In the genomic region with DNA sequence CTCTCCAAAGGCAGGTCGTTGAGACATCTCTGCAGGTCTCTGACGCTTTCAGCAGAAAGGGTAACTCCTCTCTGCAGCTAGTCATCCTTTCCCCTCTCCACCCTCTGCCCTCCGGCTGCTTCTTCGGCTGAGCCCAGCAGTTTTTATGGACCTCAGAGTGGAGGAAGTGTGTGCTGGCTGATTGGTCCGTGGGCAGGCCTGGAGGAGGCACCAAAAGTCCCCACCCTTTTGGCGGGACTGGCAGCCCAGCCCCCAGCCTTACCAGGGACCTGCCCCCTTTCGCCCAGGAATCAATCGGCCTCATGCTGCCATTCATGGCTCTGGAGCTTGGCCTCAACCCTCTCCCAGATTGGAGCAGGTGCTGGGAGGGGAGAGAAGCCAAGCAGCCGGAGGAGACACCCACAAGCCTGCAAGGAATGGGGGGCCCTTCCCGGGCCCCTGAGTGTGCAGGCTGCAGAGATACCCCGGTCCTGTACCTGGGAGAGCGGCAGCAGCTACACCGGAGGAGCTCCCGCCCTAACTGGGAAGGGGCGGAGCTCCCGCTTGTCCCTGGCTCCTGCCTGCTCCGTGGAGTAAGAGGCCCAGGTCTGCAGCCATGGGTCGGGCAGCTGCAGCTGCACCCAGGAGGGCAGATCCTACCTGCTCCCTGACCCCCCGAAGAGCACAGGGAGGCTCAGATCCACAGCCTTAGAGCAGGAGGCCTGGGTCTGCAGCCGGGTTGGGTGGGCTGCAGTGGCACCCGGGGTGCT, we compare ENCODE assay signal across 37 cellular contexts.
DNase-seq lines count a peak whose midpoint lies in the region; ATAC-seq, FAIRE-seq and TF ChIP-seq lines count a peak whose summit lies in the region.
"Had no signal": no experiment of that assay in that cellular context is flagged by ENCODE, and none has a peak within 500 bp of the region (broad histone marks: within the 10 kb centered on the region; RNA-seq: fewer than 3 reads in every experiment).

No MANE protein-coding gene starts in this region.

- H3K36me3 ChIP-seq in K562 (ENCODE audit: control insufficient read depth, insufficient read depth, low read length) = no peaks in the 10 kb centered on the region
- no peaks in the 10 kb centered on the region for H3K36me3 ChIP-seq in mesenchymal stem cell (ENCODE audit: control insufficient read depth in 1 of 2, insufficient read depth in 2 of 2, low read depth in 1 of 2, low read length in 2 of 2)
- H3K36me3 ChIP-seq: brain microvascular endothelial cell, esophagus muscularis mucosa, MG63, WERI-Rb-1 had no signal

- H3K23ac ChIP-seq in mesenchymal stem cell (ENCODE audit: low read length in 2 of 2) = no peak overlapping the region

- H3K14ac ChIP-seq in mesenchymal stem cell (ENCODE audit: low read length in 2 of 2) = no peak overlapping the region

- POLR2A ChIA-PET in K562 (lab: Yijun Ruan, JAX) = interaction anchor here (0.6 kb wide), 1 partner anchor 12 kb away, joined by 3 read pairs; no protein-coding TSS in a partner anchor

- peaks cover 9 to 14% of the 10 kb centered on the region in 2 experiments; a peak in 4 of 5 replicates for H3K27me3 ChIP-seq in K562 (ENCODE audit: control insufficient read depth in 2 of 2, insufficient read depth in 2 of 2, low read length in 2 of 2)
- no peaks in the 10 kb centered on the region for H3K27me3 ChIP-seq in mesenchymal stem cell (ENCODE audit: control insufficient read depth in 1 of 2, insufficient read depth in 1 of 2, low read length in 2 of 2)
- H3K27me3 ChIP-seq: brain microvascular endothelial cell, esophagus muscularis mucosa, MG63 had no signal

- no peaks in the 10 kb centered on the region for H3K9me1 ChIP-seq in K562 (ENCODE audit: control insufficient read depth, insufficient read depth, low read length)

- no peak overlapping the region for H3K18ac ChIP-seq in mesenchymal stem cell (ENCODE audit: low read depth in 1 of 2, low read length in 2 of 2)

- H2AK5ac ChIP-seq in mesenchymal stem cell (ENCODE audit: low read length, severe bottlenecking) = no peak overlapping the region

- no peak overlapping the region for H4K8ac ChIP-seq in mesenchymal stem cell (ENCODE audit: low read length)

- no peak overlapping the region for H3K4ac ChIP-seq in mesenchymal stem cell (ENCODE audit: low read depth in 1 of 2, low read length in 2 of 2)

- DNase-seq in DMS53 (lab: John Stamatoyannopoulos, UW) = peak; percentile 87
- DNase-seq in NCI-H526 (lab: John Stamatoyannopoulos, UW) = peak; percentile 96 to 97
- DNase-seq in K562 (ENCODE audit: extremely low read depth in 1 of 4, low spot score in 3 of 4) = no peak
- no peak for DNase-seq in mesenchymal stem cell
- DNase-seq in G401 (ENCODE audit: low spot score) = no peak
- no peak for DNase-seq in NCI-H446 (lab: John Stamatoyannopoulos, UW)
- DNase-seq: 8988T; activated CD4-positive, alpha-beta T cell treated with anti-CD3 and anti-CD28 coated beads for 48 hours; amniotic stem cell; brain microvascular endothelial cell; CD4-positive, CD25-positive, alpha-beta regulatory T cell; cerebellar nuclear complex; dermis blood vessel endothelial cell; foreskin fibroblast; head of caudate nucleus; left colon; MG63; mucosa of descending colon; natural killer cell; NCI-H1105; NCI-H187; NCI-H2171; NCI-H69; SIG-M5; stimulated activated CD4-positive, alpha-beta T cell treated with anti-CD3 and anti-CD28 coated beads, Interleukin-15, amount 100 ng/mL, for 24 hours; stimulated activated CD4-positive, alpha-beta T cell treated with anti-CD3 and anti-CD28 coated beads, Interleukin-4, amount 100 ng/mL, for 4 hours; T-helper 9 cell; WERI-Rb-1 had no signal

- H2AFZ ChIP-seq in K562 (ENCODE audit: low read depth, low read length) (no peak overlapping the region), mesenchymal stem cell (ENCODE audit: low read depth, low read length) (peak overlapping the region; percentile 5)

- no peak overlapping the region for H3K4me2 ChIP-seq in K562 (ENCODE audit: insufficient read depth, low read length)
- H3K4me2 ChIP-seq in mesenchymal stem cell (ENCODE audit: low read length, poor library complexity, severe bottlenecking) = no peak overlapping the region
- H3K4me2 ChIP-seq: KMS-11 had no signal

- no peaks in the 10 kb centered on the region for H3K79me1 ChIP-seq in mesenchymal stem cell (replicated peaks; ENCODE audit: low read length, poor library complexity, severe bottlenecking)

- CTCF ChIA-PET in K562 (lab: Yijun Ruan, JAX; ENCODE audit: low intra/inter-chr PET ratio) = no interaction called here

- no peak overlapping the region for H2BK5ac ChIP-seq in mesenchymal stem cell (ENCODE audit: low read depth, low read length, poor library complexity, severe bottlenecking)

- ATAC-seq in K562 (peak; percentile 52), GM18498 (IDR thresholded peaks at IDR 0.05; ENCODE audit: unreplicated experiment) (no peak), HG02938 (IDR thresholded peaks at IDR 0.05; ENCODE audit: unreplicated experiment) (no peak)
- ATAC-seq: left colon, mucosa of descending colon, natural killer cell, Panc1 had no signal

- H2BK120ac ChIP-seq in mesenchymal stem cell (ENCODE audit: low read depth, low read length) = no peak overlapping the region

- no peak overlapping the region for H2BK12ac ChIP-seq in mesenchymal stem cell (ENCODE audit: low read length in 2 of 2)

- no peak for TF ChIP-seq EP300 in K562 (IDR thresholded peaks at IDR 0.05; ENCODE audit: low read length)

- no TSS peak for BruUV-seq in K562 (replicated peaks; lab: Mats Ljungman, UMichigan)

- H3K9me3 ChIP-seq in K562 (replicated peaks; ENCODE audit: control insufficient read depth, insufficient read depth, low read depth, low read length) = no peaks in the 10 kb centered on the region
- peaks cover 7% of the 10 kb centered on the region for H3K9me3 ChIP-seq in mesenchymal stem cell (ENCODE audit: control insufficient read depth, low read length)
- H3K9me3 ChIP-seq: MG63, mucosa of descending colon had no signal

- H2BK15ac ChIP-seq in mesenchymal stem cell (ENCODE audit: low read depth, poor library complexity, severe bottlenecking) = no peak overlapping the region

- TF ChIP-seq CTCF in K562 (IDR thresholded peaks at IDR 0.05 in 2 of 3, conservative IDR thresholded peaks at IDR 0.05 in 1 of 3; ENCODE audit: insufficient read depth in 2 of 3, low read depth in 1 of 3, low read length in 3 of 3) = no peak

- H3K9ac ChIP-seq in K562 (ENCODE audit: insufficient read depth in 1 of 2, low read depth in 2 of 2, low read length in 2 of 2) = no peak overlapping the region
- H3K9ac ChIP-seq in mesenchymal stem cell (ENCODE audit: low read length) = no peak overlapping the region
- H3K9ac ChIP-seq: KMS-11 had no signal

- TF ChIP-seq POLR2A in K562 (conservative IDR thresholded peaks at IDR 0.05) = no peak

- intact Hi-C loops in K562 (cut with micrococcal nuclease) = no loop called here

- no peak for FAIRE-seq in K562 (lab: Jason Lieb, UNC)
- FAIRE-seq: D721Med, endometrium, GM12891, HTR-8/SVneo had no signal

- H3K4me3 ChIP-seq in K562 = no peak overlapping the region
- H3K4me3 ChIP-seq in mesenchymal stem cell (ENCODE audit: insufficient read depth in 1 of 2, low read depth in 1 of 2, low read length in 2 of 2) = no peak overlapping the region
- H3K4me3 ChIP-seq: esophagus muscularis mucosa, MG63, mucosa of descending colon had no signal

- TF ChIP-seq RAD21 in K562 (CRISPR knock-in tag; conservative IDR thresholded peaks at IDR 0.05 in 1 of 2, IDR thresholded peaks at IDR 0.05 in 1 of 2) = no peak

- no peak overlapping the region for H4K91ac ChIP-seq in mesenchymal stem cell (ENCODE audit: low read length)

- under 1% methylated on average over 19 of the region's 21 CpGs for WGBS in K562 (ENCODE audit: insufficient coverage, low coverage, missing lambda C conversion rate)
- 82% methylated on average over 18 of the region's 21 CpGs for WGBS in mesenchymal stem cell

- H3K4me1 ChIP-seq in K562 (replicated peaks in 1 of 2; ENCODE audit: control insufficient read depth in 2 of 2, insufficient read depth in 2 of 2, low read length in 2 of 2) (peaks cover 0 to 6% of the 10 kb centered on the region in 2 experiments; a peak in 1 of 5 replicates), mesenchymal stem cell (ENCODE audit: control insufficient read depth, insufficient read depth, low read depth, low read length) (no peaks in the 10 kb centered on the region)
- H3K4me1 ChIP-seq: esophagus muscularis mucosa had no signal

- H3K27ac ChIP-seq in K562 (ENCODE audit: extremely low read depth, low read depth, low read length) = no peak overlapping the region
- H3K27ac ChIP-seq in mesenchymal stem cell (ENCODE audit: low read length, poor library complexity, severe bottlenecking) = no peak overlapping the region
- H3K27ac ChIP-seq: brain microvascular endothelial cell, esophagus muscularis mucosa, KMS-11, WERI-Rb-1 had no signal

- no peaks in the 10 kb centered on the region for H3K79me2 ChIP-seq in K562 (ENCODE audit: control insufficient read depth, insufficient read depth, low read length)

- in situ Hi-C loops in K562 (cut with MboI) (no loop called here), G401 (cut with HindIII; ENCODE audit: low sequenced_read_pairs) (no loop called here)

- H4K20me1 ChIP-seq in K562 (replicated peaks; ENCODE audit: control insufficient read depth, insufficient read depth, low read length) = no peaks in the 10 kb centered on the region

TF ChIP-seq in K562, 482 proteins besides CTCF, POLR2A, EP300 and RAD21 (continues in another document):
- TF ChIP-seq TAF1 (IDR thresholded peaks at IDR 0.05; ENCODE audit: control insufficient read depth, extremely low read depth, insufficient read depth, low read length, severe bottlenecking) = no peak
- no peak for TF ChIP-seq CHD2 (IDR thresholded peaks at IDR 0.05; ENCODE audit: low read depth, low read length)
- TF ChIP-seq, protein P1, sequence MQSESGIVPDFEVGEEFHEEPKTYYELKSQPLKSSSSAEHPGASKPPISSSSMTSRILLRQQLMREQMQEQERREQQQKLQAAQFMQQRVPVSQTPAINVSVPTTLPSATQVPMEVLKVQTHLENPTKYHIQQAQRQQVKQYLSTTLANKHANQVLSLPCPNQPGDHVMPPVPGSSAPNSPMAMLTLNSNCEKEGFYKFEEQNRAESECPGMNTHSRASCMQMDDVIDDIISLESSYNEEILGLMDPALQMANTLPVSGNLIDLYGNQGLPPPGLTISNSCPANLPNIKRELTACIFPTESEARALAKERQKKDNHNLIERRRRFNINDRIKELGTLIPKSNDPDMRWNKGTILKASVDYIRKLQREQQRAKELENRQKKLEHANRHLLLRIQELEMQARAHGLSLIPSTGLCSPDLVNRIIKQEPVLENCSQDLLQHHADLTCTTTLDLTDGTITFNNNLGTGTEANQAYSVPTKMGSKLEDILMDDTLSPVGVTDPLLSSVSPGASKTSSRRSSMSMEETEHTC (IDR thresholded peaks at IDR 0.05) = no peak
- TF ChIP-seq, protein P2, sequence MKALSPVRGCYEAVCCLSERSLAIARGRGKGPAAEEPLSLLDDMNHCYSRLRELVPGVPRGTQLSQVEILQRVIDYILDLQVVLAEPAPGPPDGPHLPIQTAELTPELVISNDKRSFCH (CRISPR knock-in tag; IDR thresholded peaks at IDR 0.05) = no peak
- TF ChIP-seq, protein P2 (tag; IDR thresholded peaks at IDR 0.05) = no peak
- no peak for TF ChIP-seq TEAD2 (tag; IDR thresholded peaks at IDR 0.05)

Comparison
In these comparisons a context has a peak if more than half of its experiments do, and no peak if none do; other contexts are left out.
1. DNase-seq: peak in DMS53 (single experiment) and NCI-H526 (2 of 2); none in K562 (0 of 4), mesenchymal stem cell (single experiment), G401 (single experiment) and NCI-H446 (0 of 2).